ENCODE assay signal across 25 cellular contexts in genomic region chr5:170252710-170253350, GRCh38. TPM values are rescaled to one million over a fixed set of nuclear protein-coding genes. Genes with fewer than 3 reads are reported as not detected.
DNase-seq lines count a peak whose midpoint lies in the region; ATAC-seq and TF ChIP-seq lines count a peak whose summit lies in the region.
"Had no signal": no experiment of that assay in that cellular context is flagged by ENCODE, and none has a peak within 500 bp of the region (broad histone marks: within the 10 kb centered on the region; RNA-seq: fewer than 3 reads in every experiment).

No MANE protein-coding gene starts in this region.

- H3K27ac ChIP-seq in RWPE2 (ENCODE audit: poor library complexity, severe bottlenecking) (peak overlapping the region; percentile 32), esophagus muscularis mucosa (replicated peaks in 1 of 4) (peak overlapping the region in 3 of 4 donors; percentile 13 to 42 (median 30)), heart right ventricle (no peak overlapping the region)
- H3K27ac ChIP-seq: ovary, right lobe of liver, WERI-Rb-1 had no signal

- no peak for ATAC-seq in activated CD8-positive, alpha-beta T cell treated with anti-CD3 and anti-CD28 coated beads for 36 hours
- ATAC-seq in activated CD8-positive, alpha-beta T cell treated with anti-CD3 and anti-CD28 coated beads, Interleukin-2, amount 10 ng/mL, durations not matched to agents 7 days and 5 days = no peak
- ATAC-seq in RWPE2 (ENCODE audit: low read depth) (no peak), heart right ventricle (no peak)
- ATAC-seq: right lobe of liver had no signal

- intact Hi-C loops in activated CD8-positive, alpha-beta T cell treated with anti-CD3 and anti-CD28 coated beads for 36 hours (cut with micrococcal nuclease) = no loop called here
- intact Hi-C loops in esophagus muscularis mucosa (cut with DNase I) (no loop called here), heart right ventricle (cut with DNase I) (no loop called here)

- WGBS in esophagus muscularis mucosa = 62% methylated on average over 9 of the region's 9 CpGs
- 59 to 66% methylated on average over 9 of the region's 9 CpGs for WGBS in heart right ventricle, 2 donors

- H3K9me3 Mint-ChIP-seq in activated CD8-positive, alpha-beta T cell treated with anti-CD3 and anti-CD28 coated beads for 36 hours = no peaks in the 10 kb centered on the region
- H3K9me3 Mint-ChIP-seq in activated CD8-positive, alpha-beta T cell treated with anti-CD3 and anti-CD28 coated beads, Interleukin-2, amount 10 ng/mL, durations not matched to agents 7 days and 5 days (ENCODE audit: insufficient read depth) = no peaks in the 10 kb centered on the region
- H3K9me3 Mint-ChIP-seq: activated CD4-positive, alpha-beta memory T cell treated with anti-CD3 and anti-CD28 coated beads for 36 hours; T-helper 1 cell treated with Interleukin-12 subunit alpha and Interleukin-12 subunit beta and Interleukin-4 antibody, amounts not matched to agents 30 μg/mL and 1 μg/mL, for 36 hours; type B pancreatic cell had no signal

- H3K27me3 ChIP-seq in RWPE2 (ENCODE audit: insufficient read depth, poor library complexity, severe bottlenecking) (no peaks in the 10 kb centered on the region), esophagus muscularis mucosa (no peaks in the 10 kb centered on the region), heart right ventricle (peaks cover 0 to 10% (median 0%) of the 10 kb centered on the region in 7 donors)
- H3K27me3 ChIP-seq: ovary, right lobe of liver had no signal

- no peaks in the 10 kb centered on the region for H3K9me3 ChIP-seq in RWPE2 (ENCODE audit: severe bottlenecking)
- no peaks in the 10 kb centered on the region for H3K9me3 ChIP-seq in esophagus muscularis mucosa
- H3K9me3 ChIP-seq in heart right ventricle = no peaks in the 10 kb centered on the region
- H3K9me3 ChIP-seq: BE2C, ovary, right lobe of liver had no signal

- H3K4me3 Mint-ChIP-seq in activated CD8-positive, alpha-beta T cell treated with anti-CD3 and anti-CD28 coated beads for 36 hours = no peak overlapping the region
- no peak overlapping the region for H3K4me3 Mint-ChIP-seq in activated CD8-positive, alpha-beta T cell treated with anti-CD3 and anti-CD28 coated beads, Interleukin-2, amount 10 ng/mL, durations not matched to agents 7 days and 5 days
- H3K4me3 Mint-ChIP-seq: activated CD4-positive, alpha-beta memory T cell treated with anti-CD3 and anti-CD28 coated beads for 36 hours; T-helper 1 cell treated with Interleukin-12 subunit alpha and Interleukin-12 subunit beta and Interleukin-4 antibody, amounts not matched to agents 30 μg/mL and 1 μg/mL, for 36 hours; type B pancreatic cell had no signal

- H3K36me3 Mint-ChIP-seq in activated CD8-positive, alpha-beta T cell treated with anti-CD3 and anti-CD28 coated beads for 36 hours (ENCODE audit: low read depth) = peaks cover 92% of the 10 kb centered on the region
- peaks cover 96% of the 10 kb centered on the region for H3K36me3 Mint-ChIP-seq in activated CD8-positive, alpha-beta T cell treated with anti-CD3 and anti-CD28 coated beads, Interleukin-2, amount 10 ng/mL, durations not matched to agents 7 days and 5 days (ENCODE audit: low read depth)
- H3K36me3 Mint-ChIP-seq: type B pancreatic cell had no signal

- CTCF ChIA-PET in activated CD8-positive, alpha-beta T cell treated with anti-CD3 and anti-CD28 coated beads for 36 hours (lab: Charles Lee) = interaction anchor here (0.6 to 2.7 kb wide), 7 partner anchors 14 to 151 kb away, joined by 3 to 15 read pairs (median 4); no protein-coding TSS in a partner anchor
- CTCF ChIA-PET in activated CD8-positive, alpha-beta T cell treated with anti-CD3 and anti-CD28 coated beads, Interleukin-2, amount 10 ng/mL, durations not matched to agents 7 days and 5 days (lab: Charles Lee) = interaction anchor here (1.1 to 1.9 kb wide), 5 partner anchors 10 to 87 kb away, joined by 3 to 7 read pairs (median 5); no protein-coding TSS in a partner anchor
- CTCF ChIA-PET in GM10248 (lab: Yijun Ruan, JAX) = interaction anchor here (1.4 kb wide), 1 partner anchor 14 kb away, joined by 3 read pairs; no protein-coding TSS in a partner anchor

- no peak for TF ChIP-seq POLR2A in esophagus muscularis mucosa (IDR thresholded peaks at IDR 0.05; ENCODE audit: low read depth)

- DNase-seq in activated CD8-positive, alpha-beta T cell treated with anti-CD3 and anti-CD28 coated beads for 36 hours = no peak
- DNase-seq in activated CD8-positive, alpha-beta T cell treated with anti-CD3 and anti-CD28 coated beads, Interleukin-2, amount 10 ng/mL, durations not matched to agents 7 days and 5 days = no peak
- DNase-seq in RWPE2 (ENCODE audit: low spot score) (no peak), esophagus muscularis mucosa (ENCODE audit: extremely low spot score) (peak; percentile 31), skeletal muscle cell (ENCODE audit: low read depth) (peak; percentile 8), heart right ventricle (no peak), GM10248 (ENCODE audit: extremely low spot score) (no peak), SKM-1 (lab: John Stamatoyannopoulos, UW; ENCODE audit: unreplicated experiment) (no peak)
- DNase-seq: 8988T; activated CD4-positive, alpha-beta memory T cell treated with anti-CD3 and anti-CD28 coated beads for 36 hours; BE2C; caudate nucleus; erythroblast; GOT3; NCI-H524 treated with DMSO at 0.1 percent for 48 hours; right lobe of liver; stimulated activated naive CD4-positive, alpha-beta T cell treated with Interleukin-2 at 50 U/mL for 16 hours; WERI-Rb-1 had no signal

- no peak overlapping the region for H3K4me3 ChIP-seq in RWPE2 (ENCODE audit: severe bottlenecking)
- no peak overlapping the region for H3K4me3 ChIP-seq in esophagus muscularis mucosa
- no peak overlapping the region for H3K4me3 ChIP-seq in skeletal muscle cell (ENCODE audit: low read depth, low read length)
- H3K4me3 ChIP-seq in heart right ventricle = no peak overlapping the region
- H3K4me3 ChIP-seq: ovary, right lobe of liver had no signal

- peak overlapping the region; percentile 74 for H3K27ac Mint-ChIP-seq in activated CD8-positive, alpha-beta T cell treated with anti-CD3 and anti-CD28 coated beads for 36 hours
- H3K27ac Mint-ChIP-seq in activated CD8-positive, alpha-beta T cell treated with anti-CD3 and anti-CD28 coated beads, Interleukin-2, amount 10 ng/mL, durations not matched to agents 7 days and 5 days = no peak overlapping the region
- H3K27ac Mint-ChIP-seq: type B pancreatic cell had no signal

- H3K27me3 Mint-ChIP-seq in activated CD8-positive, alpha-beta T cell treated with anti-CD3 and anti-CD28 coated beads for 36 hours = no peaks in the 10 kb centered on the region
- H3K27me3 Mint-ChIP-seq in activated CD8-positive, alpha-beta T cell treated with anti-CD3 and anti-CD28 coated beads, Interleukin-2, amount 10 ng/mL, durations not matched to agents 7 days and 5 days (ENCODE audit: low read depth) = no peaks in the 10 kb centered on the region
- H3K27me3 Mint-ChIP-seq: activated CD4-positive, alpha-beta memory T cell treated with anti-CD3 and anti-CD28 coated beads for 36 hours had no signal

- peaks cover 86% of the 10 kb centered on the region for H3K4me1 Mint-ChIP-seq in activated CD8-positive, alpha-beta T cell treated with anti-CD3 and anti-CD28 coated beads for 36 hours (ENCODE audit: low read depth)
- H3K4me1 Mint-ChIP-seq in activated CD8-positive, alpha-beta T cell treated with anti-CD3 and anti-CD28 coated beads, Interleukin-2, amount 10 ng/mL, durations not matched to agents 7 days and 5 days (ENCODE audit: low read depth) = peaks cover 78% of the 10 kb centered on the region

- TF ChIP-seq CTCF in activated CD8-positive, alpha-beta T cell treated with anti-CD3 and anti-CD28 coated beads for 36 hours (IDR thresholded peaks at IDR 0.05) = no peak
- TF ChIP-seq CTCF in RWPE2 (IDR thresholded peaks at IDR 0.05; ENCODE audit: poor library complexity, severe bottlenecking) (no peak), esophagus muscularis mucosa (IDR thresholded peaks at IDR 0.05) (no peak), heart right ventricle (IDR thresholded peaks at IDR 0.05) (no peak), GM10248 (IDR thresholded peaks at IDR 0.05; ENCODE audit: control extremely low read depth, extremely low read depth, low read depth, missing control alignments) (no peak)

- no peak for TF ChIP-seq EP300 in esophagus muscularis mucosa (IDR thresholded peaks at IDR 0.05)

- H3K36me3 ChIP-seq in RWPE2 (ENCODE audit: low read depth) (no peaks in the 10 kb centered on the region), esophagus muscularis mucosa (peaks cover 0 to 44% (median 6%) of the 10 kb centered on the region in 4 donors), heart right ventricle (peaks cover 0 to 100% (median 0%) of the 10 kb centered on the region in 9 donors)
- H3K36me3 ChIP-seq: BE2C, ovary, WERI-Rb-1 had no signal

- peaks cover 46% of the 10 kb centered on the region for H3K4me1 ChIP-seq in RWPE2 (ENCODE audit: insufficient read depth, poor library complexity, severe bottlenecking)
- H3K4me1 ChIP-seq in esophagus muscularis mucosa = peaks cover 0 to 51% (median 34%) of the 10 kb centered on the region in 4 donors
- H3K4me1 ChIP-seq in heart right ventricle = peaks cover 0 to 11% (median 0%) of the 10 kb centered on the region in 9 donors
- H3K4me1 ChIP-seq: BE2C, right lobe of liver had no signal

- POLR2A ChIA-PET in activated CD8-positive, alpha-beta T cell treated with anti-CD3 and anti-CD28 coated beads for 36 hours (lab: Charles Lee) = interaction anchor here (0.6 to 1.4 kb wide), 4 partner anchors 12 to 50 kb away, joined by 3 to 4 read pairs (median 4); no protein-coding TSS in a partner anchor
- POLR2A ChIA-PET in activated CD8-positive, alpha-beta T cell treated with anti-CD3 and anti-CD28 coated beads, Interleukin-2, amount 10 ng/mL, durations not matched to agents 7 days and 5 days (lab: Charles Lee) = interaction anchor here (0.8 kb wide), 1 partner anchor 9 kb away, joined by 3 read pairs; no protein-coding TSS in a partner anchor
- POLR2A ChIA-PET in GM10248 (lab: Yijun Ruan, JAX) = no interaction called here

RNA-seq across cellular contexts. Expression of gene C5orf58, which starts 20.0 kb away (rescaled TPM):
- total RNA-seq in activated CD8-positive, alpha-beta T cell treated with anti-CD3 and anti-CD28 coated beads for 36 hours = not detected
- total RNA-seq in activated CD8-positive, alpha-beta T cell treated with anti-CD3 and anti-CD28 coated beads, Interleukin-2, amount 10 ng/mL, durations not matched to agents 7 days and 5 days = not detected
- 1 to 10 TPM in 1 of 4 donors, not detected in 3; 6.5 TPM for total RNA-seq in esophagus muscularis mucosa
- 1 to 10 TPM in 1 of 10 donors, under 1 TPM in 1, not detected in 8; 0.56 to 1.1 TPM for total RNA-seq in heart right ventricle
- polyA plus RNA-seq in heart right ventricle = not detected
- total RNA-seq: activated CD4-positive, alpha-beta memory T cell treated with anti-CD3 and anti-CD28 coated beads for 36 hours; dermis microvascular lymphatic vessel endothelial cell; lung microvascular endothelial cell; myocyte; ovary; right lobe of liver had no signal
- polyA plus RNA-seq: keratinocyte had no signal

RNA-seq across cellular contexts. Expression of gene LCP2, which starts 44.7 kb away (rescaled TPM):
- 100 to 1,000 TPM; 243 to 259 TPM for total RNA-seq in activated CD8-positive, alpha-beta T cell treated with anti-CD3 and anti-CD28 coated beads for 36 hours
- total RNA-seq in activated CD8-positive, alpha-beta T cell treated with anti-CD3 and anti-CD28 coated beads, Interleukin-2, amount 10 ng/mL, durations not matched to agents 7 days and 5 days = 100 to 1,000 TPM; 386 TPM
- total RNA-seq in esophagus muscularis mucosa (10 to 100 TPM in 2 of 4 donors, 1 to 10 TPM in 2; 6.8 to 20.4 (median 9.0) TPM), heart right ventricle (10 to 100 TPM in 2 of 10 donors, 1 to 10 TPM in 8; 3.2 to 35.1 (median 4.6) TPM)
- 1 to 10 TPM; 2.7 to 5.2 TPM for polyA plus RNA-seq in heart right ventricle
- polyA plus RNA-seq: keratinocyte had no signal

Comparison
In these comparisons a context has a peak if more than half of its experiments do, and no peak if none do; other contexts are left out.
1. DNase-seq: peak in esophagus muscularis mucosa (single experiment) and skeletal muscle cell (single experiment); none in activated CD8-positive, alpha-beta T cell treated with anti-CD3 and anti-CD28 coated beads for 36 hours (single experiment), activated CD8-positive, alpha-beta T cell treated with anti-CD3 and anti-CD28 coated beads, Interleukin-2, amount 10 ng/mL, durations not matched to agents 7 days and 5 days (single experiment), RWPE2 (single experiment), heart right ventricle (0 of 2), GM10248 (single experiment) and SKM-1 (single experiment).
2. H3K27ac ChIP-seq: peak in RWPE2 (single experiment) and esophagus muscularis mucosa (3 of 4); none in heart right ventricle (0 of 10).
3. RNA of gene LCP2, which starts 44.7 kb away (total RNA-seq): 386 TPM in activated CD8-positive, alpha-beta T cell treated with anti-CD3 and anti-CD28 coated beads, Interleukin-2, amount 10 ng/mL, durations not matched to agents 7 days and 5 days and 243 to 259 TPM in activated CD8-positive, alpha-beta T cell treated with anti-CD3 and anti-CD28 coated beads for 36 hours; 6.8 to 20.4 TPM in esophagus muscularis mucosa and 3.2 to 35.1 TPM in heart right ventricle; every median in the first group is over 4 times any median in the second.